ENCODE assay signal across 17 cellular contexts in the genomic region with DNA sequence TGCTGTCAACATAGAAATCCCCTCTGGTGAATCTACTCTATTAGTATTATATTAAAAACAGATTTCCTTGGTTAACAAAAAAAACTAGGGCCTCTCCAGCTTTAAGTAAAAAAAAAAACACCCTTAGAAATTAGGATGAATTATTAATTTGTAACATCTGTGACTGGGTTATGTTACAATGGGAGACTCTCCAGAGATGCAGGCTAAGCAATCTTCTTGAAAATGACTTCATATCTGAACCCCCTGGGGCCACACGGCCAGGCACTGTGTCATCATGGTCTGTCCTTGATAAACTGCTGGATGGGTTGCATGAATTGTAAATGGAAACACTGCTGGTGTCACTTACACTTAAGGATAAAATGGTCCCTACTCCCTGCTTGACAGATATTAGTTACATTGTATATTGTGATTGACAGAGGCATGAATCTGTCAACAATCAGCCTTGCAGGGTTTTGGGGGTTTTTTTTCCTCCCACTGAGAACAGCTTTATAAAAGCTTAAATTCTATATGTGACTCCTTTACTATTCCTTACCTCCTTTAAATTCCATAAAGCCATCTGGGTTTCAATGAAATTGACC. TPM values are rescaled to one million over a fixed set of nuclear protein-coding genes. Genes with fewer than 3 reads are reported as not detected.
DNase-seq lines count a peak whose midpoint lies in the region; ATAC-seq and TF ChIP-seq lines count a peak whose summit lies in the region.
"Had no signal": no experiment of that assay in that cellular context is flagged by ENCODE, and none has a peak within 500 bp of the region (broad histone marks: within the 10 kb centered on the region; RNA-seq: fewer than 3 reads in every experiment).

No MANE protein-coding gene starts in this region.

- TF ChIP-seq POLR2A in tibial nerve (IDR thresholded peaks at IDR 0.05): no peak

- H3K4me1 ChIP-seq in mesenchymal stem cell (ENCODE audit: control insufficient read depth, insufficient read depth, low read depth, low read length) (peaks cover 3% of the 10 kb centered on the region), tibial nerve (no peaks in the 10 kb centered on the region)
- H3K4me1 ChIP-seq: BLaER1 treated with 17β-estradiol and CSF1 and Interleukin-3, amounts not matched to agents 10 nM and 100 nM; lower lobe of right lung had no signal

- H2BK120ac ChIP-seq in mesenchymal stem cell (ENCODE audit: low read depth, low read length): no peak overlapping the region

- TF ChIP-seq CTCF in choroid plexus epithelial cell (conservative IDR thresholded peaks at IDR 0.05; ENCODE audit: low read depth, low read length) (no peak), omental fat pad (IDR thresholded peaks at IDR 0.05) (no peak), tibial nerve (IDR thresholded peaks at IDR 0.05) (no peak)

- TF ChIP-seq EP300 in tibial nerve (IDR thresholded peaks at IDR 0.05): no peak

- no peak overlapping the region for H2BK5ac ChIP-seq in mesenchymal stem cell (ENCODE audit: low read depth, low read length, poor library complexity, severe bottlenecking)

- peak overlapping the region; percentile 38 for H3K9ac ChIP-seq in mesenchymal stem cell (ENCODE audit: low read length)
- H3K9ac ChIP-seq: BLaER1 treated with 17β-estradiol and CSF1 and Interleukin-3, amounts not matched to agents 10 nM and 100 nM had no signal

- ATAC-seq in omental fat pad (ENCODE audit: low FRiP score) (no peak), HG03432 (IDR thresholded peaks at IDR 0.05; ENCODE audit: unreplicated experiment) (no peak)
- ATAC-seq: GM23338, lower lobe of right lung, natural killer cell had no signal

- no peak overlapping the region for H2AK5ac ChIP-seq in mesenchymal stem cell (ENCODE audit: low read length, severe bottlenecking)

- no peak overlapping the region for H3K4me3 ChIP-seq in choroid plexus epithelial cell (ENCODE audit: low read depth, low read length)
- no peak overlapping the region for H3K4me3 ChIP-seq in mesenchymal stem cell (ENCODE audit: insufficient read depth in 1 of 2, low read depth in 1 of 2, low read length in 2 of 2)
- H3K4me3 ChIP-seq in tibial nerve: no peak overlapping the region
- H3K4me3 ChIP-seq: BLaER1 treated with 17β-estradiol and CSF1 and Interleukin-3, amounts not matched to agents 10 nM and 100 nM; GM23338; lower lobe of right lung; MG63 had no signal

- no peak overlapping the region for H3K4ac ChIP-seq in mesenchymal stem cell (ENCODE audit: low read depth in 1 of 2, low read length in 2 of 2)

- H3K9me3 ChIP-seq in mesenchymal stem cell (ENCODE audit: control insufficient read depth, low read length) (no peaks in the 10 kb centered on the region), tibial nerve (no peaks in the 10 kb centered on the region)
- H3K9me3 ChIP-seq: BLaER1 treated with 17β-estradiol and CSF1 and Interleukin-3, amounts not matched to agents 10 nM and 100 nM; lower lobe of right lung; MG63 had no signal

- H3K14ac ChIP-seq in mesenchymal stem cell (ENCODE audit: low read length in 2 of 2): no peak overlapping the region

- peaks cover 0 to 28% of the 10 kb centered on the region in 2 experiments for H3K36me3 ChIP-seq in mesenchymal stem cell (ENCODE audit: control insufficient read depth in 1 of 2, insufficient read depth in 2 of 2, low read depth in 1 of 2, low read length in 2 of 2)
- no peaks in the 10 kb centered on the region for H3K36me3 ChIP-seq in tibial nerve
- H3K36me3 ChIP-seq: BLaER1 treated with 17β-estradiol and CSF1 and Interleukin-3, amounts not matched to agents 10 nM and 100 nM; brain microvascular endothelial cell; lower lobe of right lung; MG63 had no signal

- H3K27ac ChIP-seq in mesenchymal stem cell (ENCODE audit: low read length, poor library complexity, severe bottlenecking) (no peak overlapping the region), tibial nerve (no peak overlapping the region)
- H3K27ac ChIP-seq: BLaER1 treated with 17β-estradiol and CSF1 and Interleukin-3, amounts not matched to agents 10 nM and 100 nM; brain microvascular endothelial cell; lower lobe of right lung had no signal

- H2BK15ac ChIP-seq in mesenchymal stem cell (ENCODE audit: low read depth, poor library complexity, severe bottlenecking): no peak overlapping the region

- H3K23ac ChIP-seq in mesenchymal stem cell (ENCODE audit: low read length in 2 of 2): no peak overlapping the region

- no peak overlapping the region for H2BK12ac ChIP-seq in mesenchymal stem cell (ENCODE audit: low read length in 2 of 2)

- peak; percentile 83 for DNase-seq in DMS 273 (lab: John Stamatoyannopoulos, UW; ENCODE audit: unreplicated experiment)
- peak; percentile 75 for DNase-seq in NCI-H1694 (lab: John Stamatoyannopoulos, UW)
- peak; percentile 42 for DNase-seq in choroid plexus epithelial cell (ENCODE audit: low read depth)
- no peak for DNase-seq in mesenchymal stem cell
- DNase-seq in omental fat pad (ENCODE audit: low spot score): no peak
- DNase-seq in tibial nerve (ENCODE audit: low spot score in 2 of 2): no peak
- DNase-seq: brain microvascular endothelial cell, DMS79, foreskin melanocyte, lower lobe of right lung, MG63, natural killer cell, NCI-H2081, T-helper 9 cell had no signal

- no peak overlapping the region for H3K18ac ChIP-seq in mesenchymal stem cell (ENCODE audit: low read depth in 1 of 2, low read length in 2 of 2)

- H2AFZ ChIP-seq in mesenchymal stem cell (ENCODE audit: low read depth, low read length): no peak overlapping the region
- H2AFZ ChIP-seq: GM23338 had no signal

- no peaks in the 10 kb centered on the region for H3K79me1 ChIP-seq in mesenchymal stem cell (replicated peaks; ENCODE audit: low read length, poor library complexity, severe bottlenecking)

- no peak overlapping the region for H4K8ac ChIP-seq in mesenchymal stem cell (ENCODE audit: low read length)

- H3K4me2 ChIP-seq in mesenchymal stem cell (ENCODE audit: low read length, poor library complexity, severe bottlenecking): no peak overlapping the region
- H3K4me2 ChIP-seq: BLaER1 treated with 17β-estradiol and CSF1 and Interleukin-3, amounts not matched to agents 10 nM and 100 nM; GM23338 had no signal

- 33% methylated on average over 1 of the region's 1 CpG for WGBS in mesenchymal stem cell
- 18 to 31% methylated on average over 1 of the region's 1 CpG for WGBS in tibial nerve, 2 donors

- H4K91ac ChIP-seq in mesenchymal stem cell (ENCODE audit: low read length): no peak overlapping the region

- H3K27me3 ChIP-seq in mesenchymal stem cell (ENCODE audit: control insufficient read depth in 1 of 2, insufficient read depth in 1 of 2, low read length in 2 of 2) (no peaks in the 10 kb centered on the region), tibial nerve (no peaks in the 10 kb centered on the region)
- H3K27me3 ChIP-seq: BLaER1 treated with 17β-estradiol and CSF1 and Interleukin-3, amounts not matched to agents 10 nM and 100 nM; brain microvascular endothelial cell; MG63 had no signal

RNA-seq across cellular contexts. Expression of gene PRKG2, which starts 49.1 kb away (rescaled TPM):
- polyA plus RNA-seq in mesenchymal stem cell (2013, experiment 1 of 2): 0.26 TPM
- 0.18 TPM for polyA plus RNA-seq in mesenchymal stem cell (2013, experiment 2 of 2)
- total RNA-seq in omental fat pad (1 to 10 TPM in 2 of 4 donors, under 1 TPM in 1, not detected in 1; 0.13 to 1.2 (median 1.1) TPM), tibial nerve (1 to 10 TPM in 3 of 4 donors, under 1 TPM in 1; 0.30 to 4.4 (median 2.4) TPM)

Comparison
In these comparisons a context has a peak if more than half of its experiments do, and no peak if none do; other contexts are left out.
1. DNase-seq: peak in DMS 273 (single experiment), NCI-H1694 (single experiment) and choroid plexus epithelial cell (single experiment); none in mesenchymal stem cell (single experiment), omental fat pad (single experiment) and tibial nerve (0 of 2).